In genomic region chr5:11724947-11725346, GRCh38 we compare ENCODE assay signal across 11 cellular contexts.
"Had no signal": no experiment of that assay in that cellular context is flagged by ENCODE, and none has a peak within 500 bp of the region (broad histone marks: within the 10 kb centered on the region; RNA-seq: fewer than 3 reads in every experiment).

No MANE protein-coding gene starts in this region.

- H3K4me3 ChIP-seq: cardiac muscle cell, gastrocnemius medialis had no signal

- H3K27ac ChIP-seq: cardiac muscle cell, gastrocnemius medialis, parathyroid adenoma had no signal

- ATAC-seq: activated T-helper 17 cell treated with anti-CD3 and anti-CD28 coated beads, Interleukin-2, amount 50 U/mL, for 72 hours; gastrocnemius medialis; right cardiac atrium had no signal

- DNase-seq: activated CD4-positive, alpha-beta T cell treated with anti-CD3 and anti-CD28 coated beads, Interleukin-2, amount 50 U/mL, for 1 hour; activated naive CD4-positive, alpha-beta T cell treated with anti-CD3 and anti-CD28 coated beads, Interleukin-2, amount 10 ng/mL, durations not matched to agents 7 days and 5 days; activated T-cell treated with anti-CD3 and anti-CD28 coated beads for 4 hours; gastrocnemius medialis; right cardiac atrium; small intestine had no signal

- H3K9me3 ChIP-seq: gastrocnemius medialis had no signal

- H3K27me3 ChIP-seq: cardiac muscle cell, gastrocnemius medialis had no signal

- H3K79me2 ChIP-seq: parathyroid adenoma had no signal

- H3K4me1 ChIP-seq: gastrocnemius medialis, parathyroid adenoma had no signal

- H3K9ac ChIP-seq: parathyroid adenoma had no signal

- H3K36me3 ChIP-seq: cardiac muscle cell, gastrocnemius medialis had no signal

- FAIRE-seq: endothelial cell of umbilical vein, small intestine, urothelium cell line had no signal

- H2AFZ ChIP-seq: parathyroid adenoma had no signal
